ENCODE assay signal across 15 cellular contexts in genomic region chr3:111667170-111667569, GRCh38. TPM values are rescaled to one million over a fixed set of nuclear protein-coding genes. Genes with fewer than 3 reads are reported as not detected.
DNase-seq lines count a peak whose midpoint lies in the region; ATAC-seq, FAIRE-seq and TF ChIP-seq lines count a peak whose summit lies in the region.
"Had no signal": no experiment of that assay in that cellular context is flagged by ENCODE, and none has a peak within 500 bp of the region (broad histone marks: within the 10 kb centered on the region; RNA-seq: fewer than 3 reads in every experiment).

No MANE protein-coding gene starts in this region.

- peaks cover 13% of the 10 kb centered on the region for H3K4me1 ChIP-seq in MM.1S (ENCODE audit: low read length)

- no peaks in the 10 kb centered on the region for H3K9me3 ChIP-seq in MM.1S (replicated peaks; ENCODE audit: insufficient read depth, low read length)

- no peaks in the 10 kb centered on the region for H3K79me2 ChIP-seq in MM.1S (ENCODE audit: low read length)

- no peak overlapping the region for H3K9ac ChIP-seq in MM.1S (ENCODE audit: low read length)

- ATAC-seq in GM18868 (IDR thresholded peaks at IDR 0.05; ENCODE audit: unreplicated experiment) (no peak), GM21786 (IDR thresholded peaks at IDR 0.05; ENCODE audit: unreplicated experiment) (no peak)

- peaks cover 51% of the 10 kb centered on the region for H3K4me1 Mint-ChIP-seq in T-helper 2 cell treated with Interferon-gamma antibody and Interleukin-4, amounts not matched to agents 5 μg/mL and 100 μg/mL, for 36 hours (ENCODE audit: low read depth)
- peaks cover 30% of the 10 kb centered on the region for H3K4me1 Mint-ChIP-seq in osteocyte (ENCODE audit: unreplicated experiment)

- no peak overlapping the region for H2AFZ ChIP-seq in MM.1S (ENCODE audit: low read length)

- TF ChIP-seq CTCF in MM.1S (IDR thresholded peaks at IDR 0.05; ENCODE audit: low read length) (no peak), bronchial epithelial cell (IDR thresholded peaks at IDR 0.05; ENCODE audit: insufficient read depth, low read length, severe bottlenecking) (no peak), osteocyte (IDR thresholded peaks at IDR 0.05) (no peak)

- no peaks in the 10 kb centered on the region for H3K36me3 ChIP-seq in MM.1S (replicated peaks; ENCODE audit: insufficient read depth, low read length)
- H3K36me3 ChIP-seq in bronchial epithelial cell (ENCODE audit: control insufficient read depth, insufficient read depth, low read length): no peaks in the 10 kb centered on the region

- peak overlapping the region; percentile 70 for H3K4me3 Mint-ChIP-seq in T-helper 2 cell treated with Interferon-gamma antibody and Interleukin-4, amounts not matched to agents 5 μg/mL and 100 μg/mL, for 36 hours
- no peak overlapping the region for H3K4me3 Mint-ChIP-seq in osteocyte (ENCODE audit: unreplicated experiment)
- H3K4me3 Mint-ChIP-seq: brain had no signal

- H3K27ac Mint-ChIP-seq in T-helper 2 cell treated with Interferon-gamma antibody and Interleukin-4, amounts not matched to agents 5 μg/mL and 100 μg/mL, for 36 hours: peak overlapping the region; percentile 95
- peak overlapping the region; percentile 5 for H3K27ac Mint-ChIP-seq in osteocyte (ENCODE audit: unreplicated experiment)
- H3K27ac Mint-ChIP-seq: brain had no signal

- H3K27me3 ChIP-seq in MM.1S (replicated peaks; ENCODE audit: insufficient read depth, low read length): no peaks in the 10 kb centered on the region
- no peaks in the 10 kb centered on the region for H3K27me3 ChIP-seq in bronchial epithelial cell (ENCODE audit: control insufficient read depth, insufficient read depth, low read length)

- H4K20me1 ChIP-seq in MM.1S (ENCODE audit: insufficient read depth, low read length): no peaks in the 10 kb centered on the region

- H3K4me2 ChIP-seq in MM.1S (ENCODE audit: low read depth, low read length): peak overlapping the region; percentile 28; the same call in 1 of the 2 replicates

- no peaks in the 10 kb centered on the region for H3K9me2 ChIP-seq in MM.1S (replicated peaks; ENCODE audit: insufficient read depth, low read length)

- 0 out of 2 replicates have a peak, but pooled peaks cover 4% of the 10 kb centered on the region for H3F3A ChIP-seq in MM.1S (ENCODE audit: insufficient read depth, low read length)

- H3K27ac ChIP-seq in MM.1S (ENCODE audit: low read length): no peak overlapping the region

- H3K9me3 Mint-ChIP-seq in T-helper 2 cell treated with Interferon-gamma antibody and Interleukin-4, amounts not matched to agents 5 μg/mL and 100 μg/mL, for 36 hours: peaks cover 36% of the 10 kb centered on the region
- peaks cover 5% of the 10 kb centered on the region for H3K9me3 Mint-ChIP-seq in osteocyte (ENCODE audit: unreplicated experiment)

- peaks cover 58% of the 10 kb centered on the region for H3K36me3 Mint-ChIP-seq in T-helper 2 cell treated with Interferon-gamma antibody and Interleukin-4, amounts not matched to agents 5 μg/mL and 100 μg/mL, for 36 hours (ENCODE audit: low read depth)
- no peaks in the 10 kb centered on the region for H3K36me3 Mint-ChIP-seq in osteocyte (ENCODE audit: unreplicated experiment)
- H3K36me3 Mint-ChIP-seq: brain had no signal

- no peak for FAIRE-seq in bronchial epithelial cell (lab: Jason Lieb, UNC)
- FAIRE-seq: H54 had no signal

- no peak for DNase-seq in T-helper 2 cell treated with Interferon-gamma antibody and Interleukin-4, amounts not matched to agents 5 μg/mL and 100 μg/mL, for 36 hours (ENCODE audit: low spot score)
- DNase-seq in T-helper 2 cell (no peak), MM.1S (no peak), bronchial epithelial cell (ENCODE audit: low read depth) (peak; percentile 18), osteocyte (ENCODE audit: extremely low spot score, unreplicated experiment) (no peak), NCI-H524 treated with DMSO at 0.1 percent for 48 hours (lab: John Stamatoyannopoulos, UW) (no peak)
- DNase-seq: 8988T, Calu3, glutamatergic neuron, NCI-H187, SHP77 had no signal

- H3K27me3 Mint-ChIP-seq in T-helper 2 cell treated with Interferon-gamma antibody and Interleukin-4, amounts not matched to agents 5 μg/mL and 100 μg/mL, for 36 hours (ENCODE audit: low read depth): no peaks in the 10 kb centered on the region
- no peaks in the 10 kb centered on the region for H3K27me3 Mint-ChIP-seq in osteocyte (ENCODE audit: unreplicated experiment)
- H3K27me3 Mint-ChIP-seq: brain had no signal

- no peak overlapping the region for H3K4me3 ChIP-seq in MM.1S (ENCODE audit: low read length)
- H3K4me3 ChIP-seq in bronchial epithelial cell (ENCODE audit: low read depth, low read length): no peak overlapping the region

RNA-seq across cellular contexts. Expression of gene PLCXD2, which starts 7.3 kb away (rescaled TPM):
- total RNA-seq in bronchial epithelial cell (12.1 and 30.5 TPM in 2 replicates), osteocyte (0.91 and 1.6 TPM in 2 replicates)
